In genomic region chr3:85740561-85740960, GRCh38 we compare ENCODE assay signal across 23 cellular contexts.
"Had no signal": no experiment of that assay in that cellular context is flagged by ENCODE, and none has a peak within 500 bp of the region (broad histone marks: within the 10 kb centered on the region; RNA-seq: fewer than 3 reads in every experiment).

No MANE protein-coding gene starts in this region.

- H3K4me1 ChIP-seq: pancreas, prostate gland, right lobe of liver, sigmoid colon, stomach, thyroid gland, tibial nerve, upper lobe of left lung, vagina had no signal

- DNase-seq: nephron progenitor cell; pancreas; right cardiac atrium; right lobe of liver; sigmoid colon; small intestine; stimulated activated CD4-positive, alpha-beta T cell treated with anti-CD3 and anti-CD28 coated beads, Interleukin-15, amount 100 ng/mL, for 24 hours; stimulated activated CD4-positive, alpha-beta T cell treated with anti-CD3 and anti-CD28 coated beads, Interleukin-2, amount 100 ng/mL, for 24 hours; stimulated activated CD4-positive, alpha-beta T cell treated with anti-CD3 and anti-CD28 coated beads, Interleukin-2, amount 100 ng/mL, for 48 hours; stimulated activated CD4-positive, alpha-beta T cell treated with anti-CD3 and anti-CD28 coated beads, Interleukin-4, amount 100 ng/mL, for 24 hours; stimulated activated naive B cell treated with anti-CD40 and anti-IgM and Interleukin-4, amounts not matched to agents 10 μg/mL and 1 μg/mL and 100 μg/mL, for 72 hours; stimulated activated naive CD4-positive, alpha-beta T cell treated with Interleukin-2 at 50 U/mL for 16 hours; stomach; thyroid gland; trophoblast cell; upper lobe of left lung had no signal

- H3K36me3 ChIP-seq: neutrophil, pancreas, prostate gland, right lobe of liver, sigmoid colon, stomach, thoracic aorta, thyroid gland, tibial nerve, upper lobe of left lung, vagina had no signal

- H3K9me3 ChIP-seq: neutrophil, pancreas, prostate gland, right lobe of liver, sigmoid colon, stomach, thoracic aorta, thyroid gland, tibial nerve, upper lobe of left lung, vagina had no signal

- H3K4me3 ChIP-seq: pancreas, prostate gland, right lobe of liver, sigmoid colon, stomach, thoracic aorta, thyroid gland, tibial nerve, upper lobe of left lung, vagina had no signal

- ATAC-seq: natural killer cell treated with Interleukin-12 subunit alpha and Interleukin-12 subunit beta and Interleukin-15 and Interleukin-18, amount 100 ng/mL, for 72 hours; pancreas; right cardiac atrium; right lobe of liver; stimulated activated effector memory CD8-positive, alpha-beta T cell treated with anti-CD3 and anti-CD28 coated beads, Interleukin-12 subunit alpha, Interleukin-12 subunit beta, amount 100 ng/mL, for 72 hours; stimulated activated naive B cell treated with anti-CD40 and anti-IgM and Interleukin-4, amounts not matched to agents 10 μg/mL and 1 μg/mL and 100 μg/mL, for 72 hours had no signal

- H3K27me3 ChIP-seq: neutrophil, pancreas, right lobe of liver, sigmoid colon, stomach, thyroid gland, tibial nerve, upper lobe of left lung, vagina had no signal

- H3K27ac ChIP-seq: neutrophil, pancreas, prostate gland, right lobe of liver, sigmoid colon, stomach, thoracic aorta, thyroid gland, tibial nerve, upper lobe of left lung, vagina had no signal
